ENCODE assay signal across 18 cellular contexts in the genomic region with DNA sequence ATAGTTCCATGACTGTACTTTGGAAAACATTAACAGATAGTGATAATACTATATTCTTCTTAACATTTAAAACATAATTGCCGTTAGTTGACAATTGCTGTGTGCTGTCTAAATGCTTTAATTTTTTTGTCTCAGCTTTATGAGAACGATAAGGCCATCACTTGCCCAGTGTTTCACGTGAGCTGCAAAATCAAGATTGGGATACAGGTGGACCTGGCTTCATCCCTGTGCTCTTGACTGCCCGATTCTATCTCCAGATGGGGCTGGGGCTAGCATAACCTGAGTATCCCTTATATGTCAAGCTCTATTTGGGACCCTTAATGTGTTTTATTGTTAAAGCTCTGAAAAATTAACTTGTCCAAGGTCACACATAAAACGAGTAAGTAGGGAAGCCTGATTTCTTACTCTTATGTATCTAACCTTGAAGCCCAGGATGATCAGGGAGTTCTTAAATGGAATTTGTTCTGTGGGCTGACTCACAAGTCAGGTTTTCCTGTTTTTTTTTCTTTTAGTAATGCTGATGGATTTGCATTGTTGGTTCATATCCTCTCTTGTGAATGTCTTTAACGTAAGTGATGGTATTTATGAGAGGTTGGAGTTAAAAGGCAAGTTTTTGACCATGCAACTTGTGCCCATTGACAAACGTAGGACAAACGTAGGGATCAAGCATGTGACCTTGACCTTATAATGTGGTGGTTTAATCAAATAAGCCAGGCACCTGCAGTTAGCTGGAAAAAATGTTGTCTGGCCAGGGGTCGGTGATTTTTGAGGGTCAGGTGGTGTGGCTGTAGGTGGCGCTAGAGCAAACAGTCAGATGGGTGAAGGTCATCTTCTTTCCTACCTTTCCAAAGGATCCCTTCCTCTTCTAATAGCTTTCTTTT. TPM values are rescaled to one million over a fixed set of nuclear protein-coding genes. Genes with fewer than 3 reads are reported as not detected.
DNase-seq lines count a peak whose midpoint lies in the region; ATAC-seq and TF ChIP-seq lines count a peak whose summit lies in the region.
"Had no signal": no experiment of that assay in that cellular context is flagged by ENCODE, and none has a peak within 500 bp of the region (broad histone marks: within the 10 kb centered on the region; RNA-seq: fewer than 3 reads in every experiment).

No MANE protein-coding gene starts in this region.

- no peak overlapping the region for H2AFZ ChIP-seq in PC-3 (ENCODE audit: low read length)

- peaks cover 26% of the 10 kb centered on the region for H3K4me1 ChIP-seq in PC-3 (ENCODE audit: insufficient read depth, low read length)
- H3K4me1 ChIP-seq in testis: peaks cover 28% of the 10 kb centered on the region

- no peaks in the 10 kb centered on the region for H4K20me1 ChIP-seq in PC-3 (ENCODE audit: low read length)

- BruUV-seq in PC-3 (replicated peaks; lab: Mats Ljungman, UMichigan): no TSS peak

- H3K27ac ChIP-seq in PC-3 (ENCODE audit: low read length) (no peak overlapping the region), testis (peak overlapping the region in 1 of 2 donors; percentile 62)

- no peaks in the 10 kb centered on the region for H3K9me3 ChIP-seq in PC-3 (ENCODE audit: low read length)
- H3K9me3 ChIP-seq in testis: no peaks in the 10 kb centered on the region

- H3K4me3 ChIP-seq in PC-3 (ENCODE audit: low read length) (no peak overlapping the region), testis (no peak overlapping the region)
- H3K4me3 ChIP-seq: lung, SK-N-MC had no signal

- H3K4me2 ChIP-seq in PC-3 (ENCODE audit: low read length): no peak overlapping the region

- in situ Hi-C loops in G401 (cut with HindIII; ENCODE audit: low sequenced_read_pairs): no loop called here

- 51 to 63% methylated on average over 10 of the region's 10 CpGs for WGBS in testis, 2 donors

- TF ChIP-seq CTCF in PC-3 (conservative IDR thresholded peaks at IDR 0.05; ENCODE audit: low read depth, low read length) (peak; percentile 40; the same call in 1 of the 2 replicates), testis (IDR thresholded peaks at IDR 0.05) (peak in 2 of 3 experiments; percentile 13)

- H3K79me2 ChIP-seq in PC-3 (ENCODE audit: low read length): no peaks in the 10 kb centered on the region

- peak; percentile 8 for DNase-seq in DMS53 (lab: John Stamatoyannopoulos, UW)
- DNase-seq in DMS53 treated with DMSO at 0.1 percent for 48 hours (lab: John Stamatoyannopoulos, UW; ENCODE audit: unreplicated experiment): no peak
- peak; percentile 22 for DNase-seq in PC-3
- DNase-seq in erythroblast (lab: John Stamatoyannopoulos, UW): peak; percentile 27 to 32
- no peak for DNase-seq in testis
- DNase-seq in G401 (ENCODE audit: low spot score): no peak
- no peak for DNase-seq in stimulated activated naive CD4-positive, alpha-beta T cell (lab: John Stamatoyannopoulos, UW)
- DNase-seq: activated B cell treated with CpG ODN at 0.5 μM for 24 hours; activated T-cell treated with anti-CD3 and anti-CD28 coated beads, Interleukin-2, amount 50 U/mL, for 1 hour; amniotic stem cell; effector CD8-positive, alpha-beta T cell; GOT3; NCI-H1417; NCI-H748 treated with DMSO at 0.1 percent for 48 hours; nucleus accumbens had no signal

- intact Hi-C loops in PC-3 (cut with micrococcal nuclease): loop anchor here (10.0 kb wide), 1 partner anchor 253 kb away; no protein-coding TSS in a partner anchor
- intact Hi-C loops in testis (cut with DNase I; ENCODE audit: low total_unique reads): no loop called here

- H3K9ac ChIP-seq in PC-3 (ENCODE audit: low read length): no peak overlapping the region

- no peak for ATAC-seq in PC-3
- ATAC-seq in HG03442 (IDR thresholded peaks at IDR 0.05; ENCODE audit: unreplicated experiment): no peak

- CTCF ChIA-PET in PC-3 (lab: Charles Lee): no interaction called here

- H3F3A ChIP-seq in PC-3 (ENCODE audit: low read length, unreplicated experiment): no peaks in the 10 kb centered on the region

- peaks cover 53% of the 10 kb centered on the region for H3K27me3 ChIP-seq in PC-3 (ENCODE audit: low read length)
- no peaks in the 10 kb centered on the region for H3K27me3 ChIP-seq in testis

- no peaks in the 10 kb centered on the region for H3K9me2 ChIP-seq in PC-3 (replicated peaks; ENCODE audit: low read length)

- POLR2A ChIA-PET in PC-3 (lab: Charles Lee; ENCODE audit: unreplicated experiment): no interaction called here

- H3K36me3 ChIP-seq in PC-3 (ENCODE audit: low read depth, low read length) (no peaks in the 10 kb centered on the region), testis (ENCODE audit: low read depth, missing control alignments) (no peaks in the 10 kb centered on the region)

- TF ChIP-seq POLR2A in erythroblast (IDR thresholded peaks at IDR 0.05; ENCODE audit: low read length) (no peak), testis (IDR thresholded peaks at IDR 0.05) (no peak)

RNA-seq across cellular contexts. Expression of a gene that starts 3.6 kb away (rescaled TPM):
- 0.29 and 1.5 TPM in 2 replicates for total RNA-seq in PC-3 (2014; rRNA removed)
- total RNA-seq in testis: 10 to 100 TPM; 66.3 to 81.8 TPM
- 51.7 TPM for polyA plus RNA-seq in testis (ENCODE audit: insufficient read depth, low read depth, low replicate concordance)
- 68.3 and 104 TPM in 2 replicates for total RNA-seq in G401 (2014; rRNA removed; shearing (Covaris generic))

Comparison
In these comparisons a context has a peak if more than half of its experiments do, and no peak if none do; other contexts are left out.
1. DNase-seq: peak in DMS53 (single experiment), PC-3 (single experiment) and erythroblast (2 of 2); none in DMS53 treated with DMSO at 0.1 percent for 48 hours (single experiment), testis (single experiment), G401 (single experiment) and stimulated activated naive CD4-positive, alpha-beta T cell (0 of 6).
2. RNA of a gene that starts 3.6 kb away (total RNA-seq): 68.3 to 104 TPM in G401 and 66.3 to 81.8 TPM in testis; 0.29 to 1.5 TPM in PC-3; every median in the first group is over 10 times any median in the second.